Comparison of ENCODE assay signal across 18 cellular contexts in the genomic region with DNA sequence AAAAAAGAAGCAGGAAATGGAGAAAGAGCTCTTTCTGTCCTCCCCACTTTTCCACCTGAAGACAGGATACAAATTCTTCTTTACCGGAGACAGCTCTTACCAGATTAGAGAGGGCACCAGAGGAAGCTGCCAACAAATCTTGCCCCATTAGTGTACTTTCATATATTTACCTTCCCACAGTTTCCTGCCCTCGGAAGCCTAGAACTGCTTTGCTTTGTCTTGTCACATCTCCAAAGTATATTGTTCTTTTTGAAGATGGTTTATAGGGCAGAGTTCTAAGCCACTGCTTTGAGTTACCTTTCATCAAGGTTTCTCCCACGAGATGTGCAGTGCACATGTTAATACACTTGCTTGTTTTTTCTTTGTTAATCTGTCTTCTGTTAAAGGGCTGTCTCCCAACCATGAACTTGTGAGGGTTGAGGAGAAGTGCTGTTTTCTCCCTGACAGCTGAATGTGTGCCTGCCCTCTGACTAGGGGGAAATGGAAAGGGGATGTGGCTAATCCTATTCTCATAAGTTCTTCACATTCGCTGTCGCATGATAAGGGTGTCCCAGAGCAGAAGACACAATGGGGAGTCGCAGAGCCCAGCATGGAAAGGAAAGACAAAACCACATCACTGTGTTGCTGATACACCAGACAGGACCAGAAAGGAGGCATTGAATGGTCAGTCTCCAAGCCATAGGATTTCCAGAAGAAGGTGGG. TPM values are rescaled to one million over a fixed set of nuclear protein-coding genes. Genes with fewer than 3 reads are reported as not detected.
A peak's percentile ranks its signal among the peaks of the same experiment; 100 is the strongest.
DNase-seq lines count a peak whose midpoint lies in the region; ATAC-seq, FAIRE-seq and TF ChIP-seq lines count a peak whose summit lies in the region.
"Had no signal": no experiment of that assay in that cellular context is flagged by ENCODE, and none has a peak within 500 bp of the region (broad histone marks: within the 10 kb centered on the region; RNA-seq: fewer than 3 reads in every experiment).

No MANE protein-coding gene starts in this region.

- DNase-seq in activated naive CD4-positive, alpha-beta T cell (lab: John Stamatoyannopoulos, UW): no peak
- DNase-seq in NOMO-1 treated with dmso at 0.1 percent for 144 hours (lab: John Stamatoyannopoulos, UW; ENCODE audit: unreplicated experiment) (peak; percentile 35), GM12878 (ENCODE audit: low read depth, low spot score) (no peak), sciatic nerve (ENCODE audit: low spot score) (no peak), epidermal melanocyte (ENCODE audit: insufficient read length, low spot score) (no peak)
- DNase-seq: activated naive CD4-positive, alpha-beta T cell treated with anti-CD3 and anti-CD28 coated beads, Interleukin-2, amount 10 ng/mL, durations not matched to agents 7 days and 5 days; IMR-90; kidney glomerular epithelial cell; NCI-H446; PC-9; upper lobe of left lung had no signal

- TF ChIP-seq POLR2A in GM12878 (IDR thresholded peaks at IDR 0.05; ENCODE audit: low read depth, low read length): no peak

- POLR2A ChIA-PET in GM12878 (lab: Charles Lee): no interaction called here

- no peak overlapping the region for H3K4me3 ChIP-seq in GM12878
- H3K4me3 ChIP-seq: A549, PC-9, skin epidermis, upper lobe of left lung had no signal

- BruUV-seq in GM12878 (replicated peaks; lab: Mats Ljungman, UMichigan): no TSS peak

- no peaks in the 10 kb centered on the region for H3K36me3 Mint-ChIP-seq in activated naive CD4-positive, alpha-beta T cell treated with anti-CD3 and anti-CD28 coated beads, Interleukin-2, amount 50 U/mL, for 24 hours
- H3K36me3 Mint-ChIP-seq: activated naive CD4-positive, alpha-beta T cell treated with anti-CD3 and anti-CD28 coated beads, Interleukin-2, amount 10 ng/mL, durations not matched to agents 7 days and 5 days had no signal

- H3K27ac Mint-ChIP-seq in activated naive CD4-positive, alpha-beta T cell treated with anti-CD3 and anti-CD28 coated beads, Interleukin-2, amount 50 U/mL, for 24 hours: peak overlapping the region; percentile 78
- H3K27ac Mint-ChIP-seq: activated naive CD4-positive, alpha-beta T cell treated with anti-CD3 and anti-CD28 coated beads, Interleukin-2, amount 10 ng/mL, durations not matched to agents 7 days and 5 days had no signal

- no peaks in the 10 kb centered on the region for H3K27me3 Mint-ChIP-seq in activated naive CD4-positive, alpha-beta T cell treated with anti-CD3 and anti-CD28 coated beads, Interleukin-2, amount 50 U/mL, for 24 hours

- no peak for TF ChIP-seq CTCF in GM12878 (IDR thresholded peaks at IDR 0.05 in 2 of 3, conservative IDR thresholded peaks at IDR 0.05 in 1 of 3; ENCODE audit: control insufficient read depth in 2 of 3, extremely low read depth in 1 of 3, insufficient read depth in 1 of 3, low read depth in 3 of 3, low read length in 3 of 3)

- no peak overlapping the region for H3K4me2 ChIP-seq in GM12878 (ENCODE audit: control insufficient read depth, insufficient read depth)
- H3K4me2 ChIP-seq: A549, PC-9 had no signal

- no peak overlapping the region for H3K27ac ChIP-seq in GM12878 (ENCODE audit: control insufficient read depth, insufficient read depth)
- H3K27ac ChIP-seq: A549, PC-9, skin epidermis, upper lobe of left lung had no signal

- WGBS in GM12878 (ENCODE audit: insufficient coverage, insufficient replicate concordance, low lambda C conversion rate, missing lambda C conversion rate): 35% methylated on average over 6 of the region's 6 CpGs

- no peak overlapping the region for H3K9ac ChIP-seq in GM12878 (ENCODE audit: control insufficient read depth, insufficient read depth, low read length)

- H3K36me3 ChIP-seq in GM12878 (ENCODE audit: control insufficient read depth in 2 of 2, insufficient read depth in 2 of 2, low read length in 1 of 2): no peaks in the 10 kb centered on the region
- H3K36me3 ChIP-seq: upper lobe of left lung had no signal

- no peak overlapping the region for H2AFZ ChIP-seq in GM12878 (ENCODE audit: control insufficient read depth, low read depth, low read length)
- H2AFZ ChIP-seq: PC-9 had no signal

- no peaks in the 10 kb centered on the region for H3K27me3 ChIP-seq in GM12878 (replicated peaks in 1 of 2; ENCODE audit: control insufficient read depth in 2 of 2, insufficient read depth in 2 of 2, low read length in 1 of 2)
- H3K27me3 ChIP-seq: upper lobe of left lung had no signal

- in situ Hi-C loops in GM12878 (cut with MboI): no loop called here

- CTCF ChIA-PET in GM12878 (lab: Yijun Ruan, JAX): interaction anchor here (1.0 kb wide), 1 partner anchor 12 kb away, joined by 4 read pairs; no protein-coding TSS in a partner anchor

- FAIRE-seq in GM12878 (lab: Jason Lieb, UNC): peak; percentile 62
- FAIRE-seq: A549 had no signal

- no peaks in the 10 kb centered on the region for H3K4me1 ChIP-seq in GM12878 (ENCODE audit: control insufficient read depth, insufficient read depth, low read length)
- H3K4me1 ChIP-seq: A549, upper lobe of left lung had no signal

- ATAC-seq in GM12878 (peak; percentile 45), sciatic nerve (peak; percentile 73), GM19455 (IDR thresholded peaks at IDR 0.05; ENCODE audit: unreplicated experiment) (no peak), GM19324 (IDR thresholded peaks at IDR 0.05; ENCODE audit: low FRiP score, unreplicated experiment) (no peak)
- ATAC-seq: A549 had no signal

- intact Hi-C loops in GM12878 (cut with micrococcal nuclease; ENCODE audit: unreplicated experiment) (no loop called here), sciatic nerve (cut with DNase I) (no loop called here)

- peaks cover 51% of the 10 kb centered on the region for H3K4me1 Mint-ChIP-seq in activated naive CD4-positive, alpha-beta T cell treated with anti-CD3 and anti-CD28 coated beads, Interleukin-2, amount 50 U/mL, for 24 hours

- TF ChIP-seq EP300 in GM12878 (IDR thresholded peaks at IDR 0.05; ENCODE audit: borderline replicate concordance in 1 of 2, control insufficient read depth in 1 of 2, low read depth in 2 of 2, low read length in 2 of 2): no peak

- no peaks in the 10 kb centered on the region for H3K9me3 Mint-ChIP-seq in activated naive CD4-positive, alpha-beta T cell treated with anti-CD3 and anti-CD28 coated beads, Interleukin-2, amount 50 U/mL, for 24 hours
- H3K9me3 Mint-ChIP-seq: activated naive CD4-positive, alpha-beta T cell treated with anti-CD3 and anti-CD28 coated beads, Interleukin-2, amount 10 ng/mL, durations not matched to agents 7 days and 5 days had no signal

- TF ChIP-seq RAD21 in GM12878 (IDR thresholded peaks at IDR 0.05; ENCODE audit: insufficient read depth, low read depth, low read length): no peak

- SMC1A ChIA-PET in GM12878 (lab: Charles Lee; ENCODE audit: uncharacterized antibody, unreplicated experiment): no interaction called here

- no peaks in the 10 kb centered on the region for H3K79me2 ChIP-seq in GM12878 (ENCODE audit: control insufficient read depth, insufficient read depth, low read length)

- H3K9me3 ChIP-seq in GM12878 (replicated peaks; ENCODE audit: control insufficient read depth, insufficient read depth, low read length): no peaks in the 10 kb centered on the region
- H3K9me3 ChIP-seq: A549, upper lobe of left lung had no signal

- peak overlapping the region; percentile 47 for H3K4me3 Mint-ChIP-seq in activated naive CD4-positive, alpha-beta T cell treated with anti-CD3 and anti-CD28 coated beads, Interleukin-2, amount 50 U/mL, for 24 hours
- H3K4me3 Mint-ChIP-seq: activated naive CD4-positive, alpha-beta T cell treated with anti-CD3 and anti-CD28 coated beads, Interleukin-2, amount 10 ng/mL, durations not matched to agents 7 days and 5 days had no signal

- RAD21 ChIA-PET in GM12878 (lab: Charles Lee; ENCODE audit: unreplicated experiment): no interaction called here

- no peaks in the 10 kb centered on the region for H4K20me1 ChIP-seq in GM12878 (ENCODE audit: control insufficient read depth, insufficient read depth)

RNA-seq across cellular contexts. Expression of a gene that starts 24.2 kb away (rescaled TPM):
- 5.4 and 6.9 TPM in 2 replicates for total RNA-seq in GM12878 (2013; cell fraction: nucleolus; rRNA removed)
- total RNA-seq in GM12878 (2014; rRNA removed) (32.4 and 33.7 TPM in 2 replicates), GM12878 (2014; rRNA removed; fragmentation: Illumina TruSeq; extraction: Trizol) (34.4 and 36.0 TPM in 2 replicates), GM12878 (2021) (32.1 and 33.7 TPM in 2 replicates), sciatic nerve (0.31 TPM)
- polyA plus RNA-seq in GM12878 (2011; ENCODE audit: low read depth): 9.0 TPM
- polyA plus RNA-seq in GM12878 (2011; rRNA removed) (42.7 and 46.5 TPM in 2 replicates), GM12878 (2014; fragmentation: Illumina TruSeq; extraction: Trizol) (35.9 and 39.0 TPM in 2 replicates), GM12878 (2014; fragmentation: Nextera tagmentation; extraction: Ambion mirVana) (10 to 100 TPM in 1 of 2 experiments, 1 to 10 TPM in 1; 8.1 to 19.0 TPM), GM12878 (2014; rRNA removed) (38.7 and 40.4 TPM in 2 replicates), GM12878 (2016; fragmentation: Nextera tagmentation; extraction: Ambion mirVana) (10 to 100 TPM; 52.5 to 66.6 TPM)
- polyA plus RNA-seq in GM12878 (2011; cell fraction: cytosol; rRNA removed): 47.4 and 49.4 TPM in 2 replicates
- polyA plus RNA-seq in GM12878 (2011; cell fraction: nucleus; rRNA removed): 17.5 and 24.4 TPM in 2 replicates
- polyA plus RNA-seq in GM12878 (2012): 12.7 and 14.6 TPM in 2 replicates
- polyA minus RNA-seq in GM12878 (2011; rRNA and poly(A)+ RNA removed): 20.3 and 36.9 TPM in 2 replicates
- 12.4 and 13.8 TPM in 2 replicates for polyA minus RNA-seq in GM12878 (2011; cell fraction: cytosol; rRNA and poly(A)+ RNA removed)
- 4.8 and 8.7 TPM in 2 replicates for polyA minus RNA-seq in GM12878 (2011; cell fraction: nucleus; rRNA and poly(A)+ RNA removed)

RNA-seq across cellular contexts. Expression of a gene that starts 37.9 kb away (rescaled TPM):
- total RNA-seq in GM12878 (2013; cell fraction: nucleolus; rRNA removed): not detected in 2 replicates
- total RNA-seq in GM12878 (2014; rRNA removed): not detected in 2 replicates
- total RNA-seq in GM12878 (2014; rRNA removed; fragmentation: Illumina TruSeq; extraction: Trizol): not detected in 2 replicates
- not detected in 2 replicates for total RNA-seq in GM12878 (2021)
- polyA plus RNA-seq in GM12878 (2011; ENCODE audit: low read depth): not detected
- polyA plus RNA-seq in GM12878 (2011; rRNA removed): not detected in 2 replicates
- 0.03 TPM in 1 of 2 replicates, not detected in the other for polyA plus RNA-seq in GM12878 (2011; cell fraction: cytosol; rRNA removed)
- polyA plus RNA-seq in GM12878 (2011; cell fraction: nucleus; rRNA removed): not detected in 2 replicates
- polyA plus RNA-seq in GM12878 (2012): not detected in 2 replicates
- polyA plus RNA-seq in GM12878 (2014; fragmentation: Illumina TruSeq; extraction: Trizol): not detected in 2 replicates
- not detected for polyA plus RNA-seq in GM12878 (2014; fragmentation: Nextera tagmentation; extraction: Ambion mirVana)
- not detected in 2 replicates for polyA plus RNA-seq in GM12878 (2014; rRNA removed)
- polyA plus RNA-seq in GM12878 (2016; fragmentation: Nextera tagmentation; extraction: Ambion mirVana): not detected
- 0.37 TPM in 1 of 2 replicates, not detected in the other for polyA minus RNA-seq in GM12878 (2011; rRNA and poly(A)+ RNA removed)
- not detected in 2 replicates for polyA minus RNA-seq in GM12878 (2011; cell fraction: cytosol; rRNA and poly(A)+ RNA removed)
- polyA minus RNA-seq in GM12878 (2011; cell fraction: nucleus; rRNA and poly(A)+ RNA removed): not detected in 2 replicates
- total RNA-seq in sciatic nerve: not detected
- total RNA-seq: IMR-90, mononuclear cell, omental fat pad, PC-9, upper lobe of left lung had no signal
- polyA plus RNA-seq: IMR-90 had no signal

RNA-seq across cellular contexts. Expression of a gene that starts 45.9 kb away (rescaled TPM):
- 17.9 and 18.7 TPM in 2 replicates for total RNA-seq in GM12878 (2013; cell fraction: nucleolus; rRNA removed)
- 9.8 and 10.5 TPM in 2 replicates for total RNA-seq in GM12878 (2014; rRNA removed)
- total RNA-seq in GM12878 (2014; rRNA removed; fragmentation: Illumina TruSeq; extraction: Trizol): 6.0 and 6.1 TPM in 2 replicates
- 9.8 and 10.1 TPM in 2 replicates for total RNA-seq in GM12878 (2021)
- 3.0 TPM for polyA plus RNA-seq in GM12878 (2011; ENCODE audit: low read depth)
- polyA plus RNA-seq in GM12878 (2011; rRNA removed): 2.8 and 5.3 TPM in 2 replicates
- polyA plus RNA-seq in GM12878 (2011; cell fraction: cytosol; rRNA removed): 7.4 and 8.6 TPM in 2 replicates
- polyA plus RNA-seq in GM12878 (2011; cell fraction: nucleus; rRNA removed): 3.5 and 4.8 TPM in 2 replicates
- 3.2 and 4.7 TPM in 2 replicates for polyA plus RNA-seq in GM12878 (2012)
- 3.4 and 6.0 TPM in 2 replicates for polyA plus RNA-seq in GM12878 (2014; fragmentation: Illumina TruSeq; extraction: Trizol)
- polyA plus RNA-seq in GM12878 (2014; fragmentation: Nextera tagmentation; extraction: Ambion mirVana): 1 to 10 TPM; 4.0 to 9.6 TPM
- 7.4 and 7.6 TPM in 2 replicates for polyA plus RNA-seq in GM12878 (2014; rRNA removed)
- polyA plus RNA-seq in GM12878 (2016; fragmentation: Nextera tagmentation; extraction: Ambion mirVana): 1 to 10 TPM; 8.6 to 9.3 TPM
- polyA minus RNA-seq in GM12878 (2011; rRNA and poly(A)+ RNA removed): 10.5 and 15.1 TPM in 2 replicates
- polyA minus RNA-seq in GM12878 (2011; cell fraction: cytosol; rRNA and poly(A)+ RNA removed): 4.8 and 6.1 TPM in 2 replicates
- polyA minus RNA-seq in GM12878 (2011; cell fraction: nucleus; rRNA and poly(A)+ RNA removed): 5.2 and 10.0 TPM in 2 replicates
- total RNA-seq in sciatic nerve: 27.6 TPM

Comparison
In these comparisons a context has a peak if more than half of its experiments do, and no peak if none do; other contexts are left out.
1. ATAC-seq: peak in GM12878 (single experiment) and sciatic nerve (single experiment); none in GM19455 (single experiment) and GM19324 (single experiment).